ENCODE assay signal across 8 cellular contexts in genomic region chr16:87382023-87382785, GRCh38. TPM values are rescaled to one million over a fixed set of nuclear protein-coding genes. Genes with fewer than 3 reads are reported as not detected.
DNase-seq lines count a peak whose midpoint lies in the region; ATAC-seq and TF ChIP-seq lines count a peak whose summit lies in the region.

No MANE protein-coding gene starts in this region.

- H2BK12ac ChIP-seq in neuronal stem cell (ENCODE audit: low read length) = no peak overlapping the region

- H3K27ac Mint-ChIP-seq in CD8-positive, alpha-beta memory T cell = peak overlapping the region; percentile 86 to 99 (median 91)

- peak overlapping the region; percentile 78 for H3K27ac ChIP-seq in CD8-positive, alpha-beta memory T cell (ENCODE audit: low read depth, low read length)
- H3K27ac ChIP-seq in OCI-LY1 (ENCODE audit: low read depth, low read length, poor library complexity, severe bottlenecking) = no peak overlapping the region
- no peak overlapping the region for H3K27ac ChIP-seq in neuronal stem cell (replicated peaks; ENCODE audit: low read length)

- no peaks in the 10 kb centered on the region for H3K9me3 ChIP-seq in CD8-positive, alpha-beta memory T cell (ENCODE audit: low read length)
- H3K9me3 ChIP-seq in OCI-LY1 (ENCODE audit: low read length) (no peaks in the 10 kb centered on the region), neuronal stem cell (replicated peaks in 1 of 2; ENCODE audit: control insufficient read depth in 2 of 2, insufficient read depth in 1 of 2, low read depth in 1 of 2, low read length in 2 of 2) (peaks cover 0 to 1% of the 10 kb centered on the region in 2 donors)

- H2AFZ ChIP-seq in OCI-LY1 (ENCODE audit: low read length) (no peak overlapping the region), neuronal stem cell (ENCODE audit: low read length) (peak overlapping the region; percentile 85)

- no peak for ATAC-seq in GM21825 (IDR thresholded peaks at IDR 0.05; ENCODE audit: unreplicated experiment)
- no peak for ATAC-seq in GM19324 (IDR thresholded peaks at IDR 0.05; ENCODE audit: low FRiP score, unreplicated experiment)

- H2BK120ac ChIP-seq in neuronal stem cell (ENCODE audit: low read depth, low read length) = no peak overlapping the region

- POLR2A ChIA-PET in CD8-positive, alpha-beta memory T cell (lab: Charles Lee) = interaction anchor here (1.0 to 2.9 kb wide), 3 partner anchors 11 to 93 kb away, joined by 12 to 38 read pairs (median 22); partner anchors contain the start of genes C16orf95 and MAP1LC3B

- H3K27me3 Mint-ChIP-seq in CD8-positive, alpha-beta memory T cell = peaks cover 0 to 7% of the 10 kb centered on the region in 2 donors

- H4K20me1 ChIP-seq in OCI-LY1 (ENCODE audit: insufficient read depth, low read length) = no peaks in the 10 kb centered on the region

- no peak for TF ChIP-seq CTCF in OCI-LY1 (IDR thresholded peaks at IDR 0.05; ENCODE audit: low read length)
- no peak for TF ChIP-seq CTCF in epithelial cell of esophagus (IDR thresholded peaks at IDR 0.05; ENCODE audit: insufficient read depth, low read depth, low read length, missing control alignments)

- no peak overlapping the region for H2BK15ac ChIP-seq in neuronal stem cell (ENCODE audit: low read length)

- no peaks in the 10 kb centered on the region for H3F3A ChIP-seq in OCI-LY1 (ENCODE audit: insufficient read depth, low read length)

- DNase-seq in CD8-positive, alpha-beta memory T cell = peak in 1 of 5 donors; percentile 11
- DNase-seq in epithelial cell of esophagus (ENCODE audit: low read depth) (no peak), neuronal stem cell (ENCODE audit: low spot score) (no peak), dermis blood vessel endothelial cell (no peak), iPS-NIHi11 (ENCODE audit: low spot score) (no peak)

- H3K23ac ChIP-seq in neuronal stem cell (ENCODE audit: low read depth, low read length, poor library complexity) = no peak overlapping the region

- no peak overlapping the region for H2AK5ac ChIP-seq in neuronal stem cell (ENCODE audit: low read depth, low read length)

- H3K4me3 ChIP-seq in CD8-positive, alpha-beta memory T cell (ENCODE audit: low read length) = peak overlapping the region; percentile 87
- peak overlapping the region; percentile 88 for H3K4me3 ChIP-seq in OCI-LY1 (ENCODE audit: low read depth, low read length, poor library complexity, severe bottlenecking)
- peak overlapping the region; percentile 72 for H3K4me3 ChIP-seq in epithelial cell of esophagus (ENCODE audit: low read length)
- H3K4me3 ChIP-seq in neuronal stem cell (ENCODE audit: low read length in 2 of 2) = peak overlapping the region; percentile 66 to 93

- H3K9me2 ChIP-seq in OCI-LY1 (ENCODE audit: low read depth, low read length) = no peaks in the 10 kb centered on the region

- peaks cover 36% of the 10 kb centered on the region for H3K4me1 ChIP-seq in CD8-positive, alpha-beta memory T cell (ENCODE audit: insufficient read depth, low read length)
- H3K4me1 ChIP-seq in OCI-LY1 (ENCODE audit: insufficient read depth, low read length, severe bottlenecking) (peaks cover 33% of the 10 kb centered on the region), neuronal stem cell (ENCODE audit: control insufficient read depth in 2 of 2, insufficient read depth in 1 of 2, low read depth in 1 of 2, low read length in 2 of 2) (peaks cover 0 to 13% of the 10 kb centered on the region in 2 donors)

- no peak overlapping the region for H4K8ac ChIP-seq in neuronal stem cell (ENCODE audit: low read depth, low read length)

- CTCF ChIA-PET in CD8-positive, alpha-beta memory T cell (lab: Charles Lee) = interaction anchor here (1.7 to 4.8 kb wide), 2 partner anchors 12 to 49 kb away, joined by 4 to 41 read pairs; no protein-coding TSS in a partner anchor

- H3K18ac ChIP-seq in neuronal stem cell (ENCODE audit: low read length) = no peak overlapping the region

- H3K4me1 Mint-ChIP-seq in CD8-positive, alpha-beta memory T cell = peaks cover 42 to 70% (median 45%) of the 10 kb centered on the region in 3 donors

- peak overlapping the region; percentile 81 for H3K9ac ChIP-seq in OCI-LY1 (ENCODE audit: low read length)
- H3K9ac ChIP-seq in neuronal stem cell (ENCODE audit: low read depth, low read length, poor library complexity) = no peak overlapping the region

- no peaks in the 10 kb centered on the region for H3K27me3 ChIP-seq in CD8-positive, alpha-beta memory T cell (ENCODE audit: insufficient read depth, low read length, poor library complexity, severe bottlenecking)
- H3K27me3 ChIP-seq in OCI-LY1 (ENCODE audit: insufficient read depth, low read length) = no peaks in the 10 kb centered on the region
- H3K27me3 ChIP-seq in neuronal stem cell (ENCODE audit: control insufficient read depth in 3 of 3, insufficient read depth in 3 of 3, low read depth in 1 of 3, low read length in 3 of 3) = no peaks in the 10 kb centered on the region

- H3K79me2 ChIP-seq in OCI-LY1 (ENCODE audit: insufficient read depth, low read length) = peaks cover 37% of the 10 kb centered on the region

- no peak overlapping the region for H2BK5ac ChIP-seq in neuronal stem cell (ENCODE audit: low read length)

- peaks cover 0 to 3% (median 3%) of the 10 kb centered on the region in 5 donors for H3K9me3 Mint-ChIP-seq in CD8-positive, alpha-beta memory T cell

- peaks cover 11% of the 10 kb centered on the region for H3K79me1 ChIP-seq in neuronal stem cell (ENCODE audit: low read depth, low read length)

- no CpG with 5 or more reads among the region's 17 CpGs for WGBS in neuronal stem cell (ENCODE audit: extremely low coverage in 2 of 2, insufficient read length in 2 of 2, insufficient replicate concordance in 1 of 2), 2 donors

- H3K4me2 ChIP-seq in OCI-LY1 (ENCODE audit: low read length) (peak overlapping the region; percentile 72), neuronal stem cell (ENCODE audit: insufficient read depth, low read length, poor library complexity, severe bottlenecking) (peak overlapping the region; percentile 96)

- H3K4me3 Mint-ChIP-seq in CD8-positive, alpha-beta memory T cell = peak overlapping the region; percentile 77 to 96 (median 84)

- H3K4ac ChIP-seq in neuronal stem cell (ENCODE audit: low read length) = no peak overlapping the region

- peaks cover 0 to 20% (median 0%) of the 10 kb centered on the region in 3 donors for H3K36me3 Mint-ChIP-seq in CD8-positive, alpha-beta memory T cell

- no peak overlapping the region for H3K14ac ChIP-seq in neuronal stem cell (ENCODE audit: low read length)

- no peaks in the 10 kb centered on the region for H3K36me3 ChIP-seq in CD8-positive, alpha-beta memory T cell (ENCODE audit: insufficient read depth, low read length)
- H3K36me3 ChIP-seq in OCI-LY1 (ENCODE audit: insufficient read depth, low read length) (peaks cover 9% of the 10 kb centered on the region), neuronal stem cell (replicated peaks in 1 of 2; ENCODE audit: control insufficient read depth in 2 of 2, insufficient read depth in 2 of 2, low read length in 2 of 2) (peaks cover 2 to 14% of the 10 kb centered on the region in 2 donors)

- H4K91ac ChIP-seq in neuronal stem cell (ENCODE audit: low read depth, low read length, poor library complexity) = no peak overlapping the region

RNA-seq across cellular contexts. Expression of gene FBXO31, which starts 1.4 kb away (rescaled TPM):
- total RNA-seq in CD8-positive, alpha-beta memory T cell = 10 to 100 TPM; 35.6 to 40.9 TPM
- polyA plus RNA-seq in CD8-positive, alpha-beta memory T cell = 27.4 TPM
- polyA plus RNA-seq in neuronal stem cell (2013, experiment 1 of 2) = 9.0 TPM
- polyA plus RNA-seq in neuronal stem cell (2013, experiment 2 of 2) = 8.4 TPM
- total RNA-seq in dermis blood vessel endothelial cell = 24.4 and 36.1 TPM in 2 replicates

RNA-seq across cellular contexts. Expression of gene MAP1LC3B, which starts 9.9 kb away (rescaled TPM):
- total RNA-seq in CD8-positive, alpha-beta memory T cell = 10 to 100 TPM; 47.1 to 51.5 TPM
- polyA plus RNA-seq in CD8-positive, alpha-beta memory T cell = 151 TPM
- 41.5 TPM for polyA plus RNA-seq in neuronal stem cell (2013, experiment 1 of 2)
- polyA plus RNA-seq in neuronal stem cell (2013, experiment 2 of 2) = 41.0 TPM
- 23.3 and 44.8 TPM in 2 replicates for total RNA-seq in dermis blood vessel endothelial cell
